ENCODE assay signal across 11 cellular contexts in genomic region chr1:246573481-246573880, GRCh38. TPM values are rescaled to one million over a fixed set of nuclear protein-coding genes. Genes with fewer than 3 reads are reported as not detected.
DNase-seq lines count a peak whose midpoint lies in the region; ATAC-seq, FAIRE-seq and TF ChIP-seq lines count a peak whose summit lies in the region.
"Had no signal": no experiment of that assay in that cellular context is flagged by ENCODE, and none has a peak within 500 bp of the region (broad histone marks: within the 10 kb centered on the region; RNA-seq: fewer than 3 reads in every experiment).

No MANE protein-coding gene starts in this region.

- TF ChIP-seq CTCF in HL-60 (IDR thresholded peaks at IDR 0.05; ENCODE audit: insufficient read depth, low read length), result no peak
- TF ChIP-seq CTCF in activated CD8-positive, alpha-beta T cell treated with anti-CD3 and anti-CD28 coated beads for 36 hours (IDR thresholded peaks at IDR 0.05), result no peak

- H3K27ac Mint-ChIP-seq in activated CD8-positive, alpha-beta T cell treated with anti-CD3 and anti-CD28 coated beads for 36 hours, result peak overlapping the region; percentile 80
- H3K27ac Mint-ChIP-seq: stimulated activated effector memory CD8-positive, alpha-beta T cell treated with anti-CD3 and anti-CD28 coated beads, Interleukin-12 subunit alpha, Interleukin-12 subunit beta, amount 100 ng/mL, for 72 hours had no signal

- POLR2A ChIA-PET in activated CD8-positive, alpha-beta T cell treated with anti-CD3 and anti-CD28 coated beads for 36 hours (lab: Charles Lee), result interaction anchor here (0.8 to 1.5 kb wide), 3 partner anchors 11 to 67 kb away, joined by 3 to 4 read pairs (median 4); partner anchors contain the start of gene SMYD3

- peaks cover 23% of the 10 kb centered on the region for H3K36me3 Mint-ChIP-seq in activated CD8-positive, alpha-beta T cell treated with anti-CD3 and anti-CD28 coated beads for 36 hours (ENCODE audit: low read depth)

- peaks cover 77 to 85% (median 81%) of the 10 kb centered on the region in 10 experiments for H3K4me1 ChIP-seq in BLaER1 treated with 17β-estradiol and CSF1 and Interleukin-3, amounts not matched to agents 10 nM and 100 nM
- H3K4me1 ChIP-seq in muscle layer of colon (ENCODE audit: insufficient read depth, low read length), result peaks cover 35% of the 10 kb centered on the region

- FAIRE-seq in frontal cortex (lab: Jason Lieb, UNC), result no peak
- FAIRE-seq: TTC549 had no signal

- no peaks in the 10 kb centered on the region for H4K20me1 ChIP-seq in BLaER1 treated with 17β-estradiol and CSF1 and Interleukin-3, amounts not matched to agents 10 nM and 100 nM

- H3K36me3 ChIP-seq in BLaER1 treated with 17β-estradiol and CSF1 and Interleukin-3, amounts not matched to agents 10 nM and 100 nM, result peaks cover 0 to 27% (median 7%) of the 10 kb centered on the region in 11 experiments; a peak in 14 of 22 replicates
- no peaks in the 10 kb centered on the region for H3K36me3 ChIP-seq in muscle layer of colon (ENCODE audit: insufficient read depth, low read length)

- ATAC-seq in activated CD8-positive, alpha-beta T cell treated with anti-CD3 and anti-CD28 coated beads for 36 hours, result no peak
- ATAC-seq: stimulated activated effector memory CD8-positive, alpha-beta T cell treated with anti-CD3 and anti-CD28 coated beads, Interleukin-12 subunit alpha, Interleukin-12 subunit beta, amount 100 ng/mL, for 72 hours had no signal

- CTCF ChIA-PET in activated CD8-positive, alpha-beta T cell treated with anti-CD3 and anti-CD28 coated beads for 36 hours (lab: Charles Lee), result interaction anchor here (1.1 to 2.2 kb wide), 2 partner anchors 24 to 28 kb away, joined by 3 to 6 read pairs; no protein-coding TSS in a partner anchor

- H3K4me2 ChIP-seq in BLaER1 treated with 17β-estradiol and CSF1 and Interleukin-3, amounts not matched to agents 10 nM and 100 nM, result peak overlapping the region; percentile 67 to 94 (median 83)

- peak overlapping the region; percentile 4 for H3K4me3 Mint-ChIP-seq in activated CD8-positive, alpha-beta T cell treated with anti-CD3 and anti-CD28 coated beads for 36 hours
- H3K4me3 Mint-ChIP-seq: stimulated activated effector memory CD8-positive, alpha-beta T cell treated with anti-CD3 and anti-CD28 coated beads, Interleukin-12 subunit alpha, Interleukin-12 subunit beta, amount 100 ng/mL, for 72 hours had no signal

- H3K27me3 Mint-ChIP-seq in activated CD8-positive, alpha-beta T cell treated with anti-CD3 and anti-CD28 coated beads for 36 hours, result no peaks in the 10 kb centered on the region

- peaks cover 58% of the 10 kb centered on the region for H3K4me1 Mint-ChIP-seq in activated CD8-positive, alpha-beta T cell treated with anti-CD3 and anti-CD28 coated beads for 36 hours (ENCODE audit: low read depth)

- H3K4me3 ChIP-seq in BLaER1 treated with 17β-estradiol and CSF1 and Interleukin-3, amounts not matched to agents 10 nM and 100 nM, result peak overlapping the region in 7 of 10 experiments; percentile 15 to 51 (median 26); a peak in 9 of 20 replicates
- H3K4me3 ChIP-seq in HL-60 (replicated peaks; ENCODE audit: insufficient read depth, low read length), result no peak overlapping the region
- no peak overlapping the region for H3K4me3 ChIP-seq in muscle layer of colon (ENCODE audit: low read depth in 1 of 2, low read length in 2 of 2)

- peak in 1 of 2 experiments; percentile 12 for DNase-seq in HL-60 (ENCODE audit: low read depth in 1 of 2, low spot score in 1 of 2)
- DNase-seq in activated CD8-positive, alpha-beta T cell treated with anti-CD3 and anti-CD28 coated beads for 36 hours, result no peak
- DNase-seq in activated gamma-delta T cell treated with Interleukin-2 at 50 U/mL for 16 hours, result no peak
- DNase-seq in T-helper 9 cell, result no peak
- no peak for DNase-seq in DMS79 treated with DMSO at 0.1 percent for 48 hours (lab: John Stamatoyannopoulos, UW)
- DNase-seq in frontal cortex (ENCODE audit: low spot score in 2 of 2), result no peak
- DNase-seq: NCI-H1694 treated with DMSO at 0.1 percent for 48 hours had no signal

- no peaks in the 10 kb centered on the region for H3K27me3 ChIP-seq in BLaER1 treated with 17β-estradiol and CSF1 and Interleukin-3, amounts not matched to agents 10 nM and 100 nM
- H3K27me3 ChIP-seq in HL-60 (ENCODE audit: insufficient read depth, poor library complexity, severe bottlenecking) (no peaks in the 10 kb centered on the region), muscle layer of colon (ENCODE audit: control insufficient read depth in 1 of 2, insufficient read depth in 2 of 2, low read length in 2 of 2) (no peaks in the 10 kb centered on the region)

- intact Hi-C loops in activated CD8-positive, alpha-beta T cell treated with anti-CD3 and anti-CD28 coated beads for 36 hours (cut with micrococcal nuclease), result no loop called here

- peak overlapping the region; percentile 34 to 71 (median 63); a peak in 20 of 22 replicates for H3K9ac ChIP-seq in BLaER1 treated with 17β-estradiol and CSF1 and Interleukin-3, amounts not matched to agents 10 nM and 100 nM
- no peak overlapping the region for H3K9ac ChIP-seq in muscle layer of colon (ENCODE audit: low read length)

- peaks cover 0 to 26% (median 18%) of the 10 kb centered on the region in 11 experiments; a peak in 13 of 22 replicates for H3K9me3 ChIP-seq in BLaER1 treated with 17β-estradiol and CSF1 and Interleukin-3, amounts not matched to agents 10 nM and 100 nM (replicated peaks in 1 of 11)
- no peaks in the 10 kb centered on the region for H3K9me3 ChIP-seq in muscle layer of colon (ENCODE audit: low read length)

- H3K27ac ChIP-seq in BLaER1 treated with 17β-estradiol and CSF1 and Interleukin-3, amounts not matched to agents 10 nM and 100 nM, result peak overlapping the region; percentile 32 to 78 (median 71); a peak in 21 of 22 replicates
- H3K27ac ChIP-seq in HL-60 (replicated peaks), result peak overlapping the region; percentile 1; the same call in 1 of the 2 replicates
- H3K27ac ChIP-seq in muscle layer of colon (ENCODE audit: low read depth, low read length), result peak overlapping the region; percentile 82

- peaks cover 3% of the 10 kb centered on the region for H3K9me3 Mint-ChIP-seq in activated CD8-positive, alpha-beta T cell treated with anti-CD3 and anti-CD28 coated beads for 36 hours
- H3K9me3 Mint-ChIP-seq: stimulated activated effector memory CD8-positive, alpha-beta T cell treated with anti-CD3 and anti-CD28 coated beads, Interleukin-12 subunit alpha, Interleukin-12 subunit beta, amount 100 ng/mL, for 72 hours had no signal

RNA-seq across cellular contexts. Expression of gene CNST, which starts 7.2 kb away (rescaled TPM):
- total RNA-seq in activated CD8-positive, alpha-beta T cell treated with anti-CD3 and anti-CD28 coated beads for 36 hours, result 10 to 100 TPM; 23.5 to 25.1 TPM
- total RNA-seq in frontal cortex, result 34.2 TPM

RNA-seq across cellular contexts. Expression of gene TFB2M, which starts 7.4 kb away (rescaled TPM):
- total RNA-seq in activated CD8-positive, alpha-beta T cell treated with anti-CD3 and anti-CD28 coated beads for 36 hours, result 10 to 100 TPM; 16.0 TPM
- 22.0 TPM for total RNA-seq in frontal cortex

Comparison
In these comparisons a context has a peak if more than half of its experiments do, and no peak if none do; other contexts are left out.
1. H3K27ac ChIP-seq: peak in every context shown above with its lines; median percentile 82 in muscle layer of colon; 71 in BLaER1 treated with 17β-estradiol and CSF1 and Interleukin-3, amounts not matched to agents 10 nM and 100 nM; 1 in HL-60.
2. H3K4me3 ChIP-seq: peak in BLaER1 treated with 17β-estradiol and CSF1 and Interleukin-3, amounts not matched to agents 10 nM and 100 nM (7 of 10); none in HL-60 (single experiment) and muscle layer of colon (0 of 2).